ENCODE assay signal across 13 cellular contexts in genomic region chr22:33492210-33492651, GRCh38.
DNase-seq lines count a peak whose midpoint lies in the region; ATAC-seq and TF ChIP-seq lines count a peak whose summit lies in the region.
"Had no signal": no experiment of that assay in that cellular context is flagged by ENCODE, and none has a peak within 500 bp of the region (broad histone marks: within the 10 kb centered on the region; RNA-seq: fewer than 3 reads in every experiment).

No MANE protein-coding gene starts in this region.

- CTCF ChIA-PET in SK-N-SH (lab: Yijun Ruan, JAX), result interaction anchor here (0.5 to 5.3 kb wide), 3 partner anchors 27 to 190 kb away, joined by 3 to 26 read pairs (median 4); no protein-coding TSS in a partner anchor

- H3K14ac ChIP-seq in neuronal stem cell (ENCODE audit: low read length), result no peak overlapping the region

- no peak overlapping the region for H2AK5ac ChIP-seq in neuronal stem cell (ENCODE audit: low read depth, low read length)

- H3K23ac ChIP-seq in neuronal stem cell (ENCODE audit: low read depth, low read length, poor library complexity), result no peak overlapping the region

- H3K4ac ChIP-seq in neuronal stem cell (ENCODE audit: low read length), result no peak overlapping the region

- TF ChIP-seq CTCF in SK-N-SH (IDR thresholded peaks at IDR 0.05) (no peak), left ventricle myocardium inferior (IDR thresholded peaks at IDR 0.05; ENCODE audit: borderline replicate concordance) (no peak)

- H3K9me3 ChIP-seq in SK-N-SH, result no peaks in the 10 kb centered on the region
- no peaks in the 10 kb centered on the region for H3K9me3 ChIP-seq in HUES64 (ENCODE audit: insufficient read depth, low read depth, low read length)
- H3K9me3 ChIP-seq in left ventricle myocardium inferior (replicated peaks), result no peaks in the 10 kb centered on the region
- peaks cover 2 to 3% of the 10 kb centered on the region in 2 donors for H3K9me3 ChIP-seq in neuronal stem cell (replicated peaks in 1 of 2; ENCODE audit: control insufficient read depth in 2 of 2, insufficient read depth in 1 of 2, low read depth in 1 of 2, low read length in 2 of 2)
- H3K9me3 ChIP-seq: prostate gland, suprapubic skin had no signal

- no peak for ATAC-seq in SK-N-SH treated with all-trans-retinoic acid at 6 μM for 48 hours

- no peak for TF ChIP-seq RAD21 in SK-N-SH (IDR thresholded peaks at IDR 0.05; ENCODE audit: low read length)

- POLR2A ChIA-PET in SK-N-SH (lab: Yijun Ruan, JAX), result no interaction called here

- H3K79me1 ChIP-seq in neuronal stem cell (ENCODE audit: low read depth, low read length), result no peaks in the 10 kb centered on the region

- no peak overlapping the region for H4K8ac ChIP-seq in neuronal stem cell (ENCODE audit: low read depth, low read length)

- no peak overlapping the region for H4K91ac ChIP-seq in neuronal stem cell (ENCODE audit: low read depth, low read length, poor library complexity)

- H3K4me1 ChIP-seq in SK-N-SH (ENCODE audit: control insufficient read depth in 1 of 2, insufficient read depth in 2 of 2, low read depth in 1 of 2, low read length in 1 of 2) (peaks cover 0 to 15% of the 10 kb centered on the region in 2 experiments; a peak in 2 of 4 replicates), HUES64 (ENCODE audit: insufficient read depth, low read length) (peaks cover 24% of the 10 kb centered on the region), left ventricle myocardium inferior (peaks cover 43% of the 10 kb centered on the region), neuronal stem cell (ENCODE audit: control insufficient read depth in 2 of 2, insufficient read depth in 1 of 2, low read depth in 1 of 2, low read length in 2 of 2) (peaks cover 5 to 9% of the 10 kb centered on the region in 2 donors)
- H3K4me1 ChIP-seq: prostate gland had no signal

- no peak overlapping the region for H3K9ac ChIP-seq in SK-N-SH
- H3K9ac ChIP-seq in HUES64 (ENCODE audit: low read depth, low read length), result no peak overlapping the region
- peak overlapping the region; percentile 22 for H3K9ac ChIP-seq in neuronal stem cell (ENCODE audit: low read depth, low read length, poor library complexity)

- H3F3A ChIP-seq in SK-N-SH (replicated peaks; ENCODE audit: insufficient read depth), result no peaks in the 10 kb centered on the region

- intact Hi-C loops in left ventricle myocardium inferior (cut with micrococcal nuclease), result no loop called here

- no peaks in the 10 kb centered on the region for H3K36me3 ChIP-seq in SK-N-SH (replicated peaks in 1 of 2; ENCODE audit: control insufficient read depth in 1 of 2, insufficient read depth in 2 of 2, low read length in 1 of 2)
- H3K36me3 ChIP-seq in HUES64 (ENCODE audit: insufficient read depth, low read length), result no peaks in the 10 kb centered on the region
- no peaks in the 10 kb centered on the region for H3K36me3 ChIP-seq in left ventricle myocardium inferior
- no peaks in the 10 kb centered on the region for H3K36me3 ChIP-seq in neuronal stem cell (replicated peaks in 1 of 2; ENCODE audit: control insufficient read depth in 2 of 2, insufficient read depth in 2 of 2, low read length in 2 of 2)
- H3K36me3 ChIP-seq: prostate gland, suprapubic skin had no signal

- H2AFZ ChIP-seq in SK-N-SH (ENCODE audit: low read depth) (no peak overlapping the region), neuronal stem cell (ENCODE audit: low read length) (peak overlapping the region; percentile 53)

- no peak overlapping the region for H2BK12ac ChIP-seq in neuronal stem cell (ENCODE audit: low read length)

- H3K18ac ChIP-seq in neuronal stem cell (ENCODE audit: low read length), result peak overlapping the region; percentile 57

- no peaks in the 10 kb centered on the region for H4K20me1 ChIP-seq in SK-N-SH (ENCODE audit: insufficient read depth)

- WGBS in SK-N-SH (ENCODE audit: low lambda C conversion rate), result 20% methylated on average over 4 of the region's 4 CpGs
- 18% methylated on average over 4 of the region's 4 CpGs for WGBS in HUES64
- no CpG with 5 or more reads among the region's 4 CpGs for WGBS in neuronal stem cell (ENCODE audit: extremely low coverage in 2 of 2, insufficient read length in 2 of 2, insufficient replicate concordance in 1 of 2), 2 donors

- peak; percentile 30 for DNase-seq in SK-N-SH
- DNase-seq in left ventricle myocardium inferior, result no peak
- DNase-seq in neuronal stem cell (ENCODE audit: low spot score), result no peak
- no peak for DNase-seq in NCI-H2029 (lab: John Stamatoyannopoulos, UW)
- DNase-seq in caudate nucleus (lab: John Stamatoyannopoulos, UW), result no peak
- DNase-seq in stimulated activated CD4-positive, alpha-beta T cell treated with anti-CD3 and anti-CD28 coated beads, Interleukin-1b, Interleukin-23, amount 100 ng/mL, for 48 hours, result no peak
- DNase-seq: 8988T; central memory CD4-positive, alpha-beta T cell; MM.1S had no signal

- no peaks in the 10 kb centered on the region for H3K9me2 ChIP-seq in SK-N-SH

- H3K4me2 ChIP-seq in SK-N-SH (no peak overlapping the region), neuronal stem cell (ENCODE audit: insufficient read depth, low read length, poor library complexity, severe bottlenecking) (no peak overlapping the region)

- H2BK120ac ChIP-seq in neuronal stem cell (ENCODE audit: low read depth, low read length), result no peak overlapping the region

- no peak overlapping the region for H2BK5ac ChIP-seq in neuronal stem cell (ENCODE audit: low read length)

- no peak overlapping the region; a peak in 1 of 4 replicates for H3K27ac ChIP-seq in SK-N-SH (ENCODE audit: low read depth in 2 of 2, low read length in 1 of 2)
- peak overlapping the region; percentile 9; the same call in 1 of the 2 replicates for H3K27ac ChIP-seq in HUES64 (ENCODE audit: low read depth, low read length)
- peak overlapping the region; percentile 72 for H3K27ac ChIP-seq in left ventricle myocardium inferior (replicated peaks)
- no peak overlapping the region for H3K27ac ChIP-seq in neuronal stem cell (replicated peaks; ENCODE audit: low read length)
- no peak overlapping the region for H3K27ac ChIP-seq in caudate nucleus (ENCODE audit: low read depth, low read length)
- H3K27ac ChIP-seq: prostate gland, suprapubic skin had no signal

- H2BK15ac ChIP-seq in neuronal stem cell (ENCODE audit: low read length), result no peak overlapping the region

- TF ChIP-seq EP300 in SK-N-SH (IDR thresholded peaks at IDR 0.05; ENCODE audit: borderline replicate concordance in 1 of 2, low read depth in 1 of 2, low read length in 1 of 2), result no peak

- no peak overlapping the region for H3K4me3 ChIP-seq in SK-N-SH (ENCODE audit: low read depth in 2 of 2, low read length in 1 of 2)
- no peak overlapping the region for H3K4me3 ChIP-seq in HUES64 (ENCODE audit: low read length)
- peak overlapping the region; percentile 49 for H3K4me3 ChIP-seq in left ventricle myocardium inferior
- H3K4me3 ChIP-seq in neuronal stem cell (ENCODE audit: low read length in 2 of 2), result no peak overlapping the region
- H3K4me3 ChIP-seq: prostate gland, suprapubic skin had no signal

- no peaks in the 10 kb centered on the region for H3K27me3 ChIP-seq in SK-N-SH (ENCODE audit: insufficient read depth)
- no peaks in the 10 kb centered on the region for H3K27me3 ChIP-seq in HUES64 (ENCODE audit: insufficient read depth, low read length)
- H3K27me3 ChIP-seq in left ventricle myocardium inferior (ENCODE audit: low read depth), result no peaks in the 10 kb centered on the region
- H3K27me3 ChIP-seq in neuronal stem cell (ENCODE audit: control insufficient read depth in 3 of 3, insufficient read depth in 3 of 3, low read depth in 1 of 3, low read length in 3 of 3), result no peaks in the 10 kb centered on the region
- H3K27me3 ChIP-seq: suprapubic skin had no signal

- no peaks in the 10 kb centered on the region for H3K79me2 ChIP-seq in SK-N-SH (ENCODE audit: insufficient read depth)

TF ChIP-seq in SK-N-SH, 30 proteins besides CTCF, POLR2A, EP300 and RAD21 (continues in another document):
- TF ChIP-seq FOXM1 (IDR thresholded peaks at IDR 0.05; ENCODE audit: low read depth), result no peak
- no peak for TF ChIP-seq MAX (IDR thresholded peaks at IDR 0.05; ENCODE audit: low read depth)
- no peak for TF ChIP-seq SIN3A (IDR thresholded peaks at IDR 0.05; ENCODE audit: borderline replicate concordance, low read depth, low read length)
- TF ChIP-seq RCOR1 (IDR thresholded peaks at IDR 0.05; ENCODE audit: low read length), result no peak
- TF ChIP-seq, protein P1, sequence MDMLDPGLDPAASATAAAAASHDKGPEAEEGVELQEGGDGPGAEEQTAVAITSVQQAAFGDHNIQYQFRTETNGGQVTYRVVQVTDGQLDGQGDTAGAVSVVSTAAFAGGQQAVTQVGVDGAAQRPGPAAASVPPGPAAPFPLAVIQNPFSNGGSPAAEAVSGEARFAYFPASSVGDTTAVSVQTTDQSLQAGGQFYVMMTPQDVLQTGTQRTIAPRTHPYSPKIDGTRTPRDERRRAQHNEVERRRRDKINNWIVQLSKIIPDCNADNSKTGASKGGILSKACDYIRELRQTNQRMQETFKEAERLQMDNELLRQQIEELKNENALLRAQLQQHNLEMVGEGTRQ (IDR thresholded peaks at IDR 0.05; ENCODE audit: borderline replicate concordance, low read depth, low read length), result no peak
- TF ChIP-seq JUND (IDR thresholded peaks at IDR 0.05), result no peak
- no peak for TF ChIP-seq RFX5 (IDR thresholded peaks at IDR 0.05; ENCODE audit: low read length)

TF ChIP-seq in SK-N-SH treated with all-trans-retinoic acid at 6 μM for 48 hours, 23 proteins besides CTCF, POLR2A, EP300 and RAD21 (continues in another document):
- TF ChIP-seq ISL1 (CRISPR knock-in tag; IDR thresholded peaks at IDR 0.05) (no peak), ZNF565 (CRISPR knock-in tag; conservative IDR thresholded peaks at IDR 0.05; ENCODE audit: low read depth) (no peak), POU6F1 (CRISPR knock-in tag; IDR thresholded peaks at IDR 0.05; ENCODE audit: borderline replicate concordance, low read depth) (no peak), TCF4 (CRISPR knock-in tag; IDR thresholded peaks at IDR 0.05; ENCODE audit: borderline replicate concordance) (no peak)

Comparison
In these comparisons a context has a peak if more than half of its experiments do, and no peak if none do; other contexts are left out.
1. H3K27ac ChIP-seq: peak in HUES64 (single experiment) and left ventricle myocardium inferior (single experiment); none in SK-N-SH (0 of 2), neuronal stem cell (single experiment) and caudate nucleus (single experiment).